In the genomic region with DNA sequence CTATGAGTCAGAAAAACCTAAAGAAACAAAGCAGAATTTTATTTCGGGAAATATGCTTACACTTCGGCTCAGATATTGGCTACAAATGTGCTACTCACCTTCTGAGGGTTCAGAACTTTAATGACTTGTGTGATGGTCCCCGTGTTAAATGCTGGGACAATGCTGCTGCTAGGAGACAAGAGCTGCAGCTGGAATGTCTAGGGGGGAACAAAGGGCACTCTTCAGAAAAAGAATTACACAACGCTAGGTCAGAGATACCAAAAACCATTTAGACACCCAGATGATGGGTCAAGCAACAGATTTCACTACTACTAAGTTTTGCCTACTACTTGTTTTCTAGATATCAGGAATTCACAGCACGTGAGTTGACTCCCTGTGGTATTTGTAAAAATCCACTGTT, we compare ENCODE assay signal across 26 cellular contexts.
"Had no signal": no experiment of that assay in that cellular context is flagged by ENCODE, and none has a peak within 500 bp of the region (broad histone marks: within the 10 kb centered on the region; RNA-seq: fewer than 3 reads in every experiment).

No MANE protein-coding gene starts in this region.

- H3K9ac ChIP-seq: parathyroid adenoma had no signal

- ATAC-seq: activated CD4-positive, alpha-beta T cell treated with anti-CD3 and anti-CD28 coated beads for 36 hours; left lung; naive thymus-derived CD8-positive, alpha-beta T cell; sciatic nerve; stimulated activated memory B cell treated with anti-CD40 and anti-IgM and Interleukin-4, amounts not matched to agents 10 μg/mL and 1 μg/mL and 100 μg/mL, for 72 hours; upper lobe of right lung had no signal

- DNase-seq: activated B cell treated with CpG ODN at 0.5 μM for 24 hours; activated CD4-positive, alpha-beta T cell treated with anti-CD3 and anti-CD28 coated beads for 36 hours; activated CD4-positive, alpha-beta T cell treated with anti-CD3 and anti-CD28 coated beads, Interleukin-2, amount 50 U/mL, for 48 hours; activated CD8-positive, alpha-beta memory T cell treated with anti-CD3 and anti-CD28 coated beads, Interleukin-2, amount 50 U/mL, for 48 hours; activated effector memory CD4-positive, alpha-beta T cell treated with anti-CD3 and anti-CD28 coated beads, Interleukin-2, amount 50 U/mL, for 16 hours; activated naive CD4-positive, alpha-beta T cell treated with anti-CD3 and anti-CD28 coated beads, Interleukin-2, amount 10 ng/mL, durations not matched to agents 7 days and 5 days; activated T-cell treated with anti-CD3 and anti-CD28 coated beads, Interleukin-2, amount 50 U/mL, for 48 hours; amygdala; cerebellar nuclear complex; erythroblast; foreskin fibroblast; kidney; left lung; naive thymus-derived CD8-positive, alpha-beta T cell; nucleus accumbens; small intestine; stimulated activated CD4-positive, alpha-beta T cell treated with anti-CD3 and anti-CD28 coated beads, Interleukin-2, amount 100 ng/mL, for 24 hours; T1000; testis; upper lobe of right lung had no signal

- H3K9me3 Mint-ChIP-seq: activated B cell treated with CpG ODN at 0.5 μM for 24 hours; activated naive CD4-positive, alpha-beta T cell treated with anti-CD3 and anti-CD28 coated beads, Interleukin-2, amount 10 ng/mL, durations not matched to agents 7 days and 5 days; naive thymus-derived CD8-positive, alpha-beta T cell; stimulated activated memory B cell treated with anti-CD40 and anti-IgM and Interleukin-4, amounts not matched to agents 10 μg/mL and 1 μg/mL and 100 μg/mL, for 72 hours; T-helper 1 cell treated with Interleukin-12 subunit alpha and Interleukin-12 subunit beta and Interleukin-4 antibody, amounts not matched to agents 30 μg/mL and 1 μg/mL, for 36 hours had no signal

- H3K27me3 ChIP-seq: left lung, testis, upper lobe of right lung had no signal

- H3K4me3 ChIP-seq: coronary artery, left lung, lung, testis, upper lobe of right lung had no signal

- H3K9me3 ChIP-seq: left lung, testis, upper lobe of right lung had no signal

- H3K27me3 Mint-ChIP-seq: activated B cell treated with CpG ODN at 0.5 μM for 24 hours; activated CD4-positive, alpha-beta T cell treated with anti-CD3 and anti-CD28 coated beads for 36 hours; activated naive CD4-positive, alpha-beta T cell treated with anti-CD3 and anti-CD28 coated beads, Interleukin-2, amount 10 ng/mL, durations not matched to agents 7 days and 5 days; naive thymus-derived CD8-positive, alpha-beta T cell; stimulated activated memory B cell treated with anti-CD40 and anti-IgM and Interleukin-4, amounts not matched to agents 10 μg/mL and 1 μg/mL and 100 μg/mL, for 72 hours had no signal

- H2AFZ ChIP-seq: parathyroid adenoma had no signal

- H3K27ac ChIP-seq: coronary artery, left lung, parathyroid adenoma, testis, upper lobe of right lung had no signal

- H3K4me1 ChIP-seq: left lung, parathyroid adenoma, upper lobe of right lung had no signal

- H3K4me3 Mint-ChIP-seq: activated B cell treated with CpG ODN at 0.5 μM for 24 hours; activated CD4-positive, alpha-beta T cell treated with anti-CD3 and anti-CD28 coated beads for 36 hours; activated naive CD4-positive, alpha-beta T cell treated with anti-CD3 and anti-CD28 coated beads, Interleukin-2, amount 10 ng/mL, durations not matched to agents 7 days and 5 days; naive thymus-derived CD8-positive, alpha-beta T cell; stimulated activated memory B cell treated with anti-CD40 and anti-IgM and Interleukin-4, amounts not matched to agents 10 μg/mL and 1 μg/mL and 100 μg/mL, for 72 hours; T-helper 1 cell treated with Interleukin-12 subunit alpha and Interleukin-12 subunit beta and Interleukin-4 antibody, amounts not matched to agents 30 μg/mL and 1 μg/mL, for 36 hours had no signal

- H3K27ac Mint-ChIP-seq: activated B cell treated with CpG ODN at 0.5 μM for 24 hours; activated CD4-positive, alpha-beta T cell treated with anti-CD3 and anti-CD28 coated beads for 36 hours; activated naive CD4-positive, alpha-beta T cell treated with anti-CD3 and anti-CD28 coated beads, Interleukin-2, amount 10 ng/mL, durations not matched to agents 7 days and 5 days; stimulated activated memory B cell treated with anti-CD40 and anti-IgM and Interleukin-4, amounts not matched to agents 10 μg/mL and 1 μg/mL and 100 μg/mL, for 72 hours; T-helper 1 cell treated with Interleukin-12 subunit alpha and Interleukin-12 subunit beta and Interleukin-4 antibody, amounts not matched to agents 30 μg/mL and 1 μg/mL, for 36 hours had no signal

- H3K4me1 Mint-ChIP-seq: activated naive CD4-positive, alpha-beta T cell treated with anti-CD3 and anti-CD28 coated beads, Interleukin-2, amount 10 ng/mL, durations not matched to agents 7 days and 5 days had no signal
